9 cellular contexts compared by ENCODE assay signal in genomic region chr11:47004595-47005033, GRCh38.
DNase-seq lines count a peak whose midpoint lies in the region; ATAC-seq and TF ChIP-seq lines count a peak whose summit lies in the region.
"Had no signal": no experiment of that assay in that cellular context is flagged by ENCODE, and none has a peak within 500 bp of the region (broad histone marks: within the 10 kb centered on the region; RNA-seq: fewer than 3 reads in every experiment).

No MANE protein-coding gene starts in this region.

- H3K4me1 ChIP-seq in Caco-2 = peaks cover 12% of the 10 kb centered on the region
- H3K4me1 ChIP-seq in Karpas-422 (ENCODE audit: low read length) = peaks cover 83% of the 10 kb centered on the region

- CTCF ChIA-PET in Caco-2 (lab: Charles Lee) = interaction anchor here (0.7 to 2.4 kb wide), 3 partner anchors 32 to 148 kb away, joined by 3 to 7 read pairs (median 3); no protein-coding TSS in a partner anchor

- no peaks in the 10 kb centered on the region for H4K20me1 ChIP-seq in Karpas-422 (ENCODE audit: insufficient read depth, low read depth, low read length)

- H3K36me3 ChIP-seq in Caco-2 (ENCODE audit: control insufficient read depth, insufficient read depth, low read length) = no peaks in the 10 kb centered on the region
- no peaks in the 10 kb centered on the region; the same call in 1 of the 2 replicates for H3K36me3 ChIP-seq in Karpas-422 (ENCODE audit: insufficient read depth, low read length)

- H3K27me3 ChIP-seq in Caco-2 (replicated peaks; ENCODE audit: control insufficient read depth, insufficient read depth, low read length) (no peaks in the 10 kb centered on the region), Karpas-422 (ENCODE audit: low read length) (no peaks in the 10 kb centered on the region)

- no peak for TF ChIP-seq CTCF in Caco-2 (IDR thresholded peaks at IDR 0.05; ENCODE audit: insufficient read depth in 1 of 2, low read depth in 1 of 2, low read length in 1 of 2, severe bottlenecking in 1 of 2, unreplicated experiment in 1 of 2)

- H3K9ac ChIP-seq in Karpas-422 (ENCODE audit: low read length) = peak overlapping the region; percentile 40

- H3K4me2 ChIP-seq in Karpas-422 (ENCODE audit: low read depth, low read length, poor library complexity, severe bottlenecking) = peak overlapping the region; percentile 69

- no peaks in the 10 kb centered on the region for H3K36me3 Mint-ChIP-seq in Caco-2 (ENCODE audit: insufficient read depth, unreplicated experiment)

- peaks cover 6% of the 10 kb centered on the region for H3K4me1 Mint-ChIP-seq in Caco-2 (ENCODE audit: low read depth, unreplicated experiment)

- intact Hi-C loops in Caco-2 (cut with micrococcal nuclease; ENCODE audit: unreplicated experiment) = no loop called here
- intact Hi-C loops in posterior vena cava (cut with DNase I) = no loop called here

- no peak overlapping the region for H3K4me3 ChIP-seq in Caco-2 (ENCODE audit: low read depth, low read length)
- peak overlapping the region; percentile 34 for H3K4me3 ChIP-seq in Karpas-422 (ENCODE audit: low read length)

- H2AFZ ChIP-seq in Karpas-422 (ENCODE audit: low read length) = peak overlapping the region; percentile 21; the same call in 1 of the 2 replicates

- H3K9me2 ChIP-seq in Karpas-422 (replicated peaks; ENCODE audit: insufficient read depth, low read length) = no peaks in the 10 kb centered on the region

- H3K79me2 ChIP-seq in Karpas-422 (ENCODE audit: low read length) = peaks cover 57% of the 10 kb centered on the region

- no peaks in the 10 kb centered on the region for H3K27me3 Mint-ChIP-seq in Caco-2 (ENCODE audit: insufficient read depth, unreplicated experiment)
- H3K27me3 Mint-ChIP-seq: naive thymus-derived CD4-positive, alpha-beta T cell had no signal

- no peak overlapping the region for H3K4me3 Mint-ChIP-seq in Caco-2 (ENCODE audit: unreplicated experiment)
- H3K4me3 Mint-ChIP-seq: naive thymus-derived CD4-positive, alpha-beta T cell had no signal

- H3K9me3 ChIP-seq in Caco-2 = no peaks in the 10 kb centered on the region
- no peaks in the 10 kb centered on the region for H3K9me3 ChIP-seq in Karpas-422 (ENCODE audit: low read length)

- H3K27ac Mint-ChIP-seq in Caco-2 (ENCODE audit: unreplicated experiment) = no peak overlapping the region

- BruUV-seq in Caco-2 (replicated peaks; lab: Mats Ljungman, UMichigan) = no TSS peak

- H3K9me3 Mint-ChIP-seq in Caco-2 (ENCODE audit: unreplicated experiment) = no peaks in the 10 kb centered on the region
- H3K9me3 Mint-ChIP-seq: naive thymus-derived CD4-positive, alpha-beta T cell had no signal

- no peak for ATAC-seq in HG03469 (IDR thresholded peaks at IDR 0.05; ENCODE audit: unreplicated experiment)
- ATAC-seq in HG02623 (IDR thresholded peaks at IDR 0.05; ENCODE audit: unreplicated experiment) = no peak
- ATAC-seq in HG02642 (IDR thresholded peaks at IDR 0.05; ENCODE audit: poor library complexity, unreplicated experiment) = no peak
- ATAC-seq: naive thymus-derived CD4-positive, alpha-beta T cell had no signal

- POLR2A ChIA-PET in Caco-2 (lab: Charles Lee) = interaction anchor here (0.5 kb wide), 1 partner anchor 20 kb away, joined by 6 read pairs; no protein-coding TSS in a partner anchor

- DNase-seq in Caco-2 (peak; percentile 39 to 42), Karpas-422 (peak; percentile 75), UCSD-AML1 (lab: John Stamatoyannopoulos, UW; ENCODE audit: unreplicated experiment) (peak; percentile 50), germinal center (ENCODE audit: low spot score) (peak; percentile 10), posterior vena cava (ENCODE audit: low spot score) (peak; percentile 89)

- H3K27ac ChIP-seq in Karpas-422 (ENCODE audit: low read length) = peak overlapping the region; percentile 92

Comparison
In these comparisons a context has a peak if more than half of its experiments do, and no peak if none do; other contexts are left out.
1. DNase-seq: peak in every context shown above with its lines; median percentile 89 in posterior vena cava; 75 in Karpas-422; 50 in UCSD-AML1; 40 in Caco-2; 10 in germinal center.